In genomic region chr16:77207029-77207428, GRCh38 we compare ENCODE assay signal across 18 cellular contexts. TPM values are rescaled to one million over a fixed set of nuclear protein-coding genes. Genes with fewer than 3 reads are reported as not detected.
DNase-seq lines count a peak whose midpoint lies in the region; ATAC-seq, FAIRE-seq and TF ChIP-seq lines count a peak whose summit lies in the region.
"Had no signal": no experiment of that assay in that cellular context is flagged by ENCODE, and none has a peak within 500 bp of the region (broad histone marks: within the 10 kb centered on the region; RNA-seq: fewer than 3 reads in every experiment).

No MANE protein-coding gene starts in this region.

- no peak overlapping the region for H3K56ac ChIP-seq in H1 (replicated peaks; ENCODE audit: insufficient read length, low read depth, low read length)

- no peak overlapping the region for H2BK15ac ChIP-seq in H1 (ENCODE audit: low read length)

- H3K4me3 Mint-ChIP-seq in GM23338 (no peak overlapping the region), neural crest cell (peak overlapping the region; percentile 4)
- H3K4me3 Mint-ChIP-seq: CD14-positive monocyte; CD8-positive, alpha-beta T cell had no signal

- H3K9me3 ChIP-seq in H1 (ENCODE audit: insufficient read depth in 2 of 2, low read depth in 1 of 2, low read length in 1 of 2): no peaks in the 10 kb centered on the region

- peaks cover 36% of the 10 kb centered on the region for H3K4me1 Mint-ChIP-seq in GM23338
- peaks cover 21% of the 10 kb centered on the region for H3K4me1 Mint-ChIP-seq in neural crest cell

- H3K79me1 ChIP-seq in H1 (ENCODE audit: low read depth, low read length): no peaks in the 10 kb centered on the region

- no peak for ATAC-seq in GM23338
- ATAC-seq: CD8-positive, alpha-beta T cell had no signal

- H3K4ac ChIP-seq in H1 (replicated peaks; ENCODE audit: insufficient read length, low read depth, low read length): no peak overlapping the region

- H3K27ac Mint-ChIP-seq in GM23338 (peak overlapping the region; percentile 87; the same call in 1 of the 2 replicates), neural crest cell (ENCODE audit: unreplicated experiment) (no peak overlapping the region)
- H3K27ac Mint-ChIP-seq: CD8-positive, alpha-beta T cell had no signal

- FAIRE-seq in H1 (lab: Jason Lieb, UNC): no peak
- FAIRE-seq: A204.1, D721Med, G401.6, GM12892 had no signal

- H3K79me2 ChIP-seq in GM23338 (replicated peaks; ENCODE audit: insufficient read depth): no peaks in the 10 kb centered on the region
- H3K79me2 ChIP-seq in H1 (ENCODE audit: control insufficient read depth in 1 of 2, insufficient read depth in 2 of 2, low read length in 2 of 2): no peaks in the 10 kb centered on the region

- no peak overlapping the region for H3K23ac ChIP-seq in H1 (ENCODE audit: insufficient read length)

- no peaks in the 10 kb centered on the region; the same call in 1 of the 2 replicates for H3K9me2 ChIP-seq in GM23338 (ENCODE audit: insufficient read depth)

- H2BK12ac ChIP-seq in H1 (ENCODE audit: low read depth, low read length): no peak overlapping the region

- H3K27me3 ChIP-seq in GM23338 (ENCODE audit: insufficient read depth) (no peaks in the 10 kb centered on the region), H1 (replicated peaks in 1 of 4; ENCODE audit: control insufficient read depth in 3 of 4, extremely low read depth in 1 of 4, insufficient read depth in 3 of 4, low read length in 3 of 4) (no peaks in the 10 kb centered on the region; a peak in 1 of 7 replicates)

- no peaks in the 10 kb centered on the region; the same call in 1 of the 2 replicates for H4K20me1 ChIP-seq in GM23338 (replicated peaks; ENCODE audit: insufficient read depth)
- H4K20me1 ChIP-seq in H1 (replicated peaks in 1 of 2; ENCODE audit: control insufficient read depth in 1 of 2, insufficient read depth in 2 of 2, low read length in 2 of 2): no peaks in the 10 kb centered on the region

- DNase-seq in GM23338 (ENCODE audit: low spot score): no peak
- DNase-seq in H1 (ENCODE audit: low read depth in 1 of 2, low spot score in 2 of 2): no peak
- no peak for DNase-seq in neural crest cell (ENCODE audit: low read depth, low spot score)
- no peak for DNase-seq in NCI-H2171 treated with DMSO at 0.1 percent for 48 hours (lab: John Stamatoyannopoulos, UW)
- DNase-seq in stimulated activated CD4-positive, alpha-beta T cell treated with anti-CD3 and anti-CD28 coated beads, Interleukin-4, amount 100 ng/mL, for 1 hour: no peak
- DNase-seq in NCI-H446 (lab: John Stamatoyannopoulos, UW): no peak
- DNase-seq: COR-L47, DMS153, DMS79 treated with DMSO at 0.1 percent for 48 hours, EL, HCEC 1CT had no signal

- H3K4me1 ChIP-seq in GM23338 (ENCODE audit: insufficient read depth) (peaks cover 23% of the 10 kb centered on the region), H1 (replicated peaks in 1 of 4; ENCODE audit: control insufficient read depth in 3 of 4, insufficient read depth in 4 of 4, low read length in 3 of 4) (peaks cover 12 to 20% (median 14%) of the 10 kb centered on the region in 4 experiments)

- H4K5ac ChIP-seq in H1 (ENCODE audit: insufficient read length, low read depth, low read length): no peak overlapping the region

- no peak for TF ChIP-seq RAD21 in Ishikawa (IDR thresholded peaks at IDR 0.05; ENCODE audit: low read depth)
- TF ChIP-seq RAD21 in H1 (IDR thresholded peaks at IDR 0.05 in 1 of 2, conservative IDR thresholded peaks at IDR 0.05 in 1 of 2; ENCODE audit: low read depth in 2 of 2, low read length in 2 of 2): no peak

- H3K4me3 ChIP-seq in GM23338 (no peak overlapping the region), H1 (ENCODE audit: extremely low read depth in 1 of 4, insufficient read depth in 2 of 4, low read depth in 3 of 4, low read length in 4 of 4) (no peak overlapping the region)

- 76% methylated on average over 5 of the region's 5 CpGs; no CpG with 5 or more reads in 1 of the 2 experiments for whole genome bisulfite sequencing in H1 (ENCODE audit: extremely low coverage in 1 of 2, insufficient coverage in 1 of 2, insufficient read length in 1 of 2, insufficient replicate concordance in 2 of 2, low coverage in 1 of 2, low lambda C conversion rate in 2 of 2, missing lambda C conversion rate in 1 of 2), 2 experiments

- H4K91ac ChIP-seq in H1 (replicated peaks; ENCODE audit: insufficient read length, low read length): peak overlapping the region; percentile 30

- TF ChIP-seq EP300 in Ishikawa (IDR thresholded peaks at IDR 0.05; ENCODE audit: borderline replicate concordance) (no peak), H1 (IDR thresholded peaks at IDR 0.05; ENCODE audit: borderline replicate concordance in 1 of 2, low read depth in 2 of 2, low read length in 2 of 2) (no peak)

- no peak overlapping the region for H2BK20ac ChIP-seq in H1 (ENCODE audit: low read length)

- H3K27me3 Mint-ChIP-seq in GM23338 (ENCODE audit: insufficient read depth, low read depth, poor library complexity): peaks cover 19% of the 10 kb centered on the region
- peaks cover 5% of the 10 kb centered on the region for H3K27me3 Mint-ChIP-seq in neural crest cell (ENCODE audit: low read depth)

- H3K9ac ChIP-seq in H1 (replicated peaks in 1 of 4; ENCODE audit: extremely low read depth in 1 of 4, low read depth in 3 of 4, low read length in 3 of 4): no peak overlapping the region

- no peak for TF ChIP-seq CTCF in GM23338 (conservative IDR thresholded peaks at IDR 0.05; ENCODE audit: low read depth in 2 of 2)
- TF ChIP-seq CTCF in H1 (IDR thresholded peaks at IDR 0.05; ENCODE audit: control extremely low read depth in 1 of 3, insufficient read depth in 1 of 3, low read depth in 1 of 3, low read length in 3 of 3): no peak
- no peak for TF ChIP-seq CTCF in neural crest cell (conservative IDR thresholded peaks at IDR 0.05)

- peaks cover 4% of the 10 kb centered on the region; the same call in 1 of the 2 replicates for H3K23me2 ChIP-seq in H1 (ENCODE audit: low read depth, low read length)

- no peak overlapping the region for H3K14ac ChIP-seq in H1 (ENCODE audit: insufficient read length)

- POLR2A ChIA-PET in H1 (lab: Charles Lee; ENCODE audit: partially characterized antibody): interaction anchor here (1.0 to 2.8 kb wide), 3 partner anchors 10 to 16 kb away, joined by 3 to 9 read pairs (median 4); partner anchors contain the start of gene MON1B

- no peaks in the 10 kb centered on the region for H3K36me3 Mint-ChIP-seq in GM23338 (ENCODE audit: low read depth)
- H3K36me3 Mint-ChIP-seq in neural crest cell (ENCODE audit: low read depth): no peaks in the 10 kb centered on the region

- H3F3A ChIP-seq in GM23338 (replicated peaks; ENCODE audit: low read depth): no peaks in the 10 kb centered on the region

- no peak overlapping the region for H2AK5ac ChIP-seq in H1 (ENCODE audit: low read depth, low read length)

- no peak overlapping the region for H2BK5ac ChIP-seq in H1 (ENCODE audit: low read depth, low read length)

- H3K27ac ChIP-seq in GM23338 (ENCODE audit: low read depth) (no peak overlapping the region), H1 (ENCODE audit: low read depth, low read length) (no peak overlapping the region)

- no peak overlapping the region for H3K18ac ChIP-seq in H1 (ENCODE audit: extremely low read depth, low read length)

- H2AFZ ChIP-seq in GM23338 (no peak overlapping the region), H1 (ENCODE audit: low read length) (no peak overlapping the region)

- H4K8ac ChIP-seq in H1 (ENCODE audit: extremely low read depth, insufficient read depth, low read length): no peak overlapping the region

- no peak overlapping the region for H3K4me2 ChIP-seq in GM23338
- no peak overlapping the region for H3K4me2 ChIP-seq in H1 (ENCODE audit: insufficient read depth in 1 of 2, low read depth in 2 of 2, low read length in 2 of 2)

- H2BK120ac ChIP-seq in H1 (replicated peaks; ENCODE audit: low read depth, low read length): no peak overlapping the region

- CTCF ChIA-PET in H1 (lab: Charles Lee; ENCODE audit: partially characterized antibody): interaction anchor here (1.3 kb wide), 1 partner anchor 9 kb away, joined by 5 read pairs; no protein-coding TSS in a partner anchor

- H3K36me3 ChIP-seq in GM23338 (ENCODE audit: insufficient read depth) (no peaks in the 10 kb centered on the region), H1 (ENCODE audit: control insufficient read depth in 2 of 4, insufficient read depth in 4 of 4, low read length in 3 of 4) (no peaks in the 10 kb centered on the region)

- TF ChIP-seq POLR2A in H1 (IDR thresholded peaks at IDR 0.05; ENCODE audit: control extremely low read depth in 1 of 2, low read depth in 2 of 2, low read length in 2 of 2): no peak

- H3K9me3 Mint-ChIP-seq in GM23338: no peaks in the 10 kb centered on the region
- peaks cover 3% of the 10 kb centered on the region for H3K9me3 Mint-ChIP-seq in neural crest cell
- H3K9me3 Mint-ChIP-seq: CD8-positive, alpha-beta T cell had no signal

TF ChIP-seq in Ishikawa, 13 proteins besides CTCF, POLR2A, EP300 and RAD21 (continues in another document):
- TF ChIP-seq YY1 (IDR thresholded peaks at IDR 0.05; ENCODE audit: low read depth): no peak

TF ChIP-seq in H1, 55 proteins besides CTCF, POLR2A, EP300 and RAD21 (continues in another document):
- TF ChIP-seq JUN (IDR thresholded peaks at IDR 0.05; ENCODE audit: low read depth, low read length): no peak

RNA-seq across cellular contexts. Expression of gene SYCE1L, which starts 7.8 kb away (rescaled TPM):
- 0.74 and 3.9 TPM in 2 replicates for total RNA-seq in GM23338 (2014; rRNA removed; shearing (Covaris generic))
- 5.8 and 5.9 TPM in 2 replicates for polyA plus RNA-seq in GM23338 (2016; fragmentation: Nextera tagmentation; extraction: Ambion mirVana)
- total RNA-seq in H1 (2021; fragmentation: NEBNext Ultra II Directional; extraction: Animal tissue kit (Norgen Biotek cat#: 25700)): 5.8 and 10.0 TPM in 2 replicates
- polyA plus RNA-seq in H1 (2011; rRNA removed): 2.6 and 6.8 TPM in 2 replicates
- 1.5 TPM for polyA plus RNA-seq in H1 (2011; cell fraction: cytosol; rRNA removed)
- polyA plus RNA-seq in H1 (2011; cell fraction: nucleus; rRNA removed): 27.2 TPM
- polyA plus RNA-seq in H1 (2012, experiment 1 of 2): 1.8 to 20.9 TPM (median 2.9 TPM) in 4 replicates
- 0.37 TPM for polyA plus RNA-seq in H1 (2012, experiment 2 of 2)
- 8.9 TPM for polyA plus RNA-seq in H1 (2013, experiment 1 of 2)
- polyA plus RNA-seq in H1 (2013, experiment 2 of 2): 5.8 TPM
- polyA minus RNA-seq in H1 (2011; rRNA and poly(A)+ RNA removed): not detected in 2 replicates
- polyA minus RNA-seq in H1 (2011; cell fraction: cytosol; rRNA and poly(A)+ RNA removed): not detected
- polyA minus RNA-seq in H1 (2011; cell fraction: nucleus; rRNA and poly(A)+ RNA removed): 2.2 TPM
- 18.3 and 24.8 TPM in 2 replicates for total RNA-seq in neural crest cell
- polyA plus RNA-seq: CD14-positive monocyte had no signal

RNA-seq across cellular contexts. Expression of gene MON1B, which starts 16.0 kb away (rescaled TPM):
- 23.7 and 30.2 TPM in 2 replicates for total RNA-seq in GM23338 (2014; rRNA removed; shearing (Covaris generic))
- polyA plus RNA-seq in GM23338 (2016; fragmentation: Nextera tagmentation; extraction: Ambion mirVana) (9.7 and 10.0 TPM in 2 replicates), H1 (2011; rRNA removed) (20.0 and 42.4 TPM in 2 replicates)
- 44.2 and 45.9 TPM in 2 replicates for total RNA-seq in H1 (2021; fragmentation: NEBNext Ultra II Directional; extraction: Animal tissue kit (Norgen Biotek cat#: 25700))
- 23.9 TPM for polyA plus RNA-seq in H1 (2011; cell fraction: cytosol; rRNA removed)
- polyA plus RNA-seq in H1 (2011; cell fraction: nucleus; rRNA removed): 62.1 TPM
- 20.1 to 31.4 TPM (median 27.4 TPM) in 4 replicates for polyA plus RNA-seq in H1 (2012, experiment 1 of 2)
- 13.4 TPM for polyA plus RNA-seq in H1 (2012, experiment 2 of 2)
- polyA plus RNA-seq in H1 (2013, experiment 1 of 2): 20.7 TPM
- 18.6 TPM for polyA plus RNA-seq in H1 (2013, experiment 2 of 2)
- polyA minus RNA-seq in H1 (2011; rRNA and poly(A)+ RNA removed): 19.3 and 19.6 TPM in 2 replicates
- 15.5 TPM for polyA minus RNA-seq in H1 (2011; cell fraction: cytosol; rRNA and poly(A)+ RNA removed)
- 23.6 TPM for polyA minus RNA-seq in H1 (2011; cell fraction: nucleus; rRNA and poly(A)+ RNA removed)
- total RNA-seq in neural crest cell: 46.3 and 49.5 TPM in 2 replicates
